8 cellular contexts compared by ENCODE assay signal in the genomic region with DNA sequence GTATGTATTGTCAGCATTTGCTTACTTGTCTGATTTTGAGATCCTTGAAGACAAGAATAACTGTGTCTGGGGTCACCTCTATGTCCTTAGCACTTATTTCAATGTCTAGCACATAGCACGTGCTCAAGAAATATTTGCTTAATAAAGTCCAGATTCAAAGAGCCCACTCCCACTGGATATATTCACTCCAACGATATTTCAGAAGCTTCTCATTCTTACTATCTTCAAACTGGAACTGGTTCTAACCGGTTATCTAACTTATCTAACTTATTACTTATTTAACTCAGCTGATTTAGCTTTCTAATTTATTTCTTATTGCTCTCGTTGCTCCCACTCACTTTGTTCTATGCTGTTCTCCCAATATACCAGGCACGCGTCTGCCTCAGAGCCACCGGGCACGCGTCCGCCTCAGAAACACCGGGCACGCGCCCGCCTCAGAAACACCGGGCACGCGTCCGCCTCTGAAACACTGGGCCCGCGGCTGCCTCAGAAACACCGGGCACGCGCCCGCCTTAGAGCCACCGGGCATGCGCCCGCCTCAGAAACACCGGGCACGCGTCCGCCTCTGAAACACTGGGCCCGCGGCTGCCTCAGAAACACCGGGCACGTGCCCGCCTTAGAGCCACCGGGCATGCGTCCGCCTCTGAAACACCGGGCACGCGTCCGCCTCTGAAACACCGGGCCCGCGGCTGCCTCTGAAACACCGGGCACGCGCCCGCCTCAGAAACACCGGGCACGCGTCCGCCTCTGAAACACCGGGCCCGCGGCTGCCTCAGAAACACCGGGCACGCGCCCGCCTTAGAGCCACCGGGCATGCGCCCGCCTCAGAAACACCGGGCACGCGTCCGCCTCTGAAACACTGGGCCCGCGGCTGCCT. TPM values are rescaled to one million over a fixed set of nuclear protein-coding genes. Genes with fewer than 3 reads are reported as not detected.
DNase-seq lines count a peak whose midpoint lies in the region; ATAC-seq and TF ChIP-seq lines count a peak whose summit lies in the region.
"Not testable (repeated sequence)": the region's sequence is repeated elsewhere in the genome, so short reads cannot be mapped to it uniquely, and the experiment has no call there.

No MANE protein-coding gene starts in this region.

- H3K27ac ChIP-seq in CD8-positive, alpha-beta memory T cell (ENCODE audit: low read depth, low read length); OCI-LY7 (ENCODE audit: low read depth, low read length, poor library complexity, severe bottlenecking); right cardiac atrium (ENCODE audit: low read length); osteoblast (ENCODE audit: low read depth, low read length): not testable (repeated sequence)
- peak overlapping the region; percentile 74 to 90 for H3K27ac ChIP-seq in breast epithelium

- not testable (repeated sequence) for H3K4me1 ChIP-seq in CD8-positive, alpha-beta memory T cell (ENCODE audit: insufficient read depth, low read length); breast epithelium; right cardiac atrium (ENCODE audit: control insufficient read depth, insufficient read depth, low read length); osteoblast (ENCODE audit: insufficient read depth, low read length)
- peaks cover 11% of the 10 kb centered on the region for H3K4me1 ChIP-seq in OCI-LY7 (ENCODE audit: insufficient read depth, low read length, poor library complexity, severe bottlenecking)

- CTCF ChIA-PET in CD8-positive, alpha-beta memory T cell (lab: Charles Lee); OCI-LY7 (lab: Charles Lee; ENCODE audit: unreplicated experiment): not testable (repeated sequence)

- TF ChIP-seq POLR2A in breast epithelium (IDR thresholded peaks at IDR 0.05) = not testable (repeated sequence)

- not testable (repeated sequence) for H3K9me2 ChIP-seq in OCI-LY7 (ENCODE audit: insufficient read depth, low read length)

- peaks cover 13 to 16% (median 15%) of the 10 kb centered on the region in 3 donors for H3K4me1 Mint-ChIP-seq in CD8-positive, alpha-beta memory T cell

- ATAC-seq in right cardiac atrium = peak; percentile 71 to 76

- peaks cover 2 to 10% of the 10 kb centered on the region in 2 donors for H3K27me3 Mint-ChIP-seq in CD8-positive, alpha-beta memory T cell

- H3K4me3 Mint-ChIP-seq in CD8-positive, alpha-beta memory T cell = peak overlapping the region; percentile 80 to 92 (median 86)

- not testable (repeated sequence) for H4K20me1 ChIP-seq in OCI-LY7 (ENCODE audit: insufficient read depth, low read length); osteoblast (ENCODE audit: insufficient read depth, low read length)

- TF ChIP-seq CTCF in OCI-LY7 (conservative IDR thresholded peaks at IDR 0.05; ENCODE audit: low read length); breast epithelium (IDR thresholded peaks at IDR 0.05); osteoblast (IDR thresholded peaks at IDR 0.05; ENCODE audit: extremely low read depth, low read depth, low read length): not testable (repeated sequence)

- WGBS in right cardiac atrium = 2% methylated on average over 62 of the region's 70 CpGs

- H3K9me3 Mint-ChIP-seq in CD8-positive, alpha-beta memory T cell = not testable (repeated sequence)

- peak overlapping the region in 7 of 8 donors; percentile 9 to 97 (median 88) for H3K27ac Mint-ChIP-seq in CD8-positive, alpha-beta memory T cell

- H3K4me2 ChIP-seq in OCI-LY7 (ENCODE audit: low read length) = peak overlapping the region; percentile 75; the same call in 1 of the 2 replicates
- peak overlapping the region; percentile 73 for H3K4me2 ChIP-seq in osteoblast (ENCODE audit: insufficient read depth, low read length)

- POLR2A ChIA-PET in CD8-positive, alpha-beta memory T cell (lab: Charles Lee); OCI-LY7 (lab: Charles Lee): not testable (repeated sequence)

- not testable (repeated sequence) for H3K9me3 ChIP-seq in CD8-positive, alpha-beta memory T cell (ENCODE audit: low read length); OCI-LY7 (ENCODE audit: low read length); breast epithelium; right cardiac atrium (ENCODE audit: control insufficient read depth, low read length); osteoblast (ENCODE audit: low read depth, low read length)

- intact Hi-C loops in OCI-LY7 (cut with micrococcal nuclease; ENCODE audit: unreplicated experiment) (loop anchor here (2.0 to 5.0 kb wide), 2 partner anchors 60 to 184 kb away; a partner anchor contains a TSS), right cardiac atrium (cut with DNase I) (loop anchor here in 1 of 4 donors (10.0 kb wide), 1 partner anchor 636 kb away; no protein-coding TSS in a partner anchor)
- intact Hi-C loops in breast epithelium (cut with DNase I; ENCODE audit: low total_unique reads) = not testable (repeated sequence)

- BruUV-seq in OCI-LY7 (replicated peaks; lab: Mats Ljungman, UMichigan) = not testable (repeated sequence)

- H3K27me3 ChIP-seq in CD8-positive, alpha-beta memory T cell (ENCODE audit: insufficient read depth, low read length, poor library complexity, severe bottlenecking); breast epithelium; right cardiac atrium (ENCODE audit: control insufficient read depth, insufficient read depth): not testable (repeated sequence)
- H3K27me3 ChIP-seq in osteoblast (ENCODE audit: insufficient read depth, low read length) = peaks cover 27% of the 10 kb centered on the region

- peak; percentile 10 to 66 (median 55) for DNase-seq in CD8-positive, alpha-beta memory T cell
- peak; percentile 32 for DNase-seq in Jurkat, Clone E6-1 (ENCODE audit: low read depth, low spot score)
- DNase-seq in OCI-LY7 (ENCODE audit: low spot score) = peak; percentile 45
- DNase-seq in activated CD4-positive, alpha-beta T cell treated with anti-CD3 and anti-CD28 coated beads, Interleukin-2, amount 50 U/mL, for 24 hours (ENCODE audit: low read depth in 1 of 2, low spot score in 1 of 2) = peak; percentile 26 to 40
- peak; percentile 35 to 54 for DNase-seq in breast epithelium (ENCODE audit: low spot score in 2 of 2)
- peak; percentile 73 to 89 (median 86) for DNase-seq in right cardiac atrium
- DNase-seq in osteoblast (ENCODE audit: insufficient read length, low spot score, missing footprints) = peak; percentile 57
- DNase-seq in stimulated activated CD8-positive, alpha-beta memory T cell treated with anti-CD3 and anti-CD28 coated beads, Interleukin-7, amount 100 ng/mL, for 4 hours (ENCODE audit: low read depth in 2 of 2) = peak; percentile 49 to 50

- peak overlapping the region; percentile 13 for H3K4me3 ChIP-seq in CD8-positive, alpha-beta memory T cell (ENCODE audit: low read length)
- peak overlapping the region; percentile 52 for H3K4me3 ChIP-seq in Jurkat, Clone E6-1 (ENCODE audit: low read length)
- H3K4me3 ChIP-seq in OCI-LY7 (ENCODE audit: low read depth, low read length, poor library complexity, severe bottlenecking) (peak overlapping the region; percentile 64), breast epithelium (peak overlapping the region; percentile 45 to 65 (median 57)), right cardiac atrium (ENCODE audit: low read length) (peak overlapping the region; percentile 30), osteoblast (ENCODE audit: insufficient read depth, low read length) (peak overlapping the region; percentile 76)

- H3K36me3 Mint-ChIP-seq in CD8-positive, alpha-beta memory T cell = not testable (repeated sequence)

- H3K36me3 ChIP-seq in CD8-positive, alpha-beta memory T cell (ENCODE audit: insufficient read depth, low read length); OCI-LY7 (ENCODE audit: insufficient read depth, low read length); breast epithelium; osteoblast (ENCODE audit: insufficient read depth, low read length): not testable (repeated sequence)

- H3K79me2 ChIP-seq in OCI-LY7 (ENCODE audit: insufficient read depth, low read depth, low read length); osteoblast (ENCODE audit: insufficient read depth, low read length): not testable (repeated sequence)

- H2AFZ ChIP-seq in OCI-LY7 (ENCODE audit: low read length) = peak overlapping the region; percentile 95; the same call in 1 of the 2 replicates
- H2AFZ ChIP-seq in osteoblast (ENCODE audit: low read length) = peak overlapping the region; percentile 79

RNA-seq across cellular contexts. Expression of a gene that starts 59.1 kb away (rescaled TPM):
- total RNA-seq in CD8-positive, alpha-beta memory T cell = 10 to 100 TPM; 56.6 to 58.8 TPM
- polyA plus RNA-seq in CD8-positive, alpha-beta memory T cell = 37.9 TPM
- polyA plus RNA-seq in Jurkat, Clone E6-1 (2012; ENCODE audit: insufficient read depth, insufficient read length) = 34.7 TPM
- 49.1 and 54.9 TPM in 2 replicates for total RNA-seq in OCI-LY7 (2014; rRNA removed; shearing (Covaris generic))
- total RNA-seq in OCI-LY7 (2022) = 65.6 and 82.2 TPM in 2 replicates
- 100 to 1,000 TPM in 1 of 3 donors, 10 to 100 TPM in 2; 82.7 to 146 (median 91.8) TPM for total RNA-seq in breast epithelium
- total RNA-seq in right cardiac atrium = 10 to 100 TPM; 24.1 to 51.7 (median 26.8) TPM
- 28.6 TPM for polyA plus RNA-seq in right cardiac atrium
- 90.5 and 107 TPM in 2 replicates for total RNA-seq in osteoblast

Comparison
In these comparisons a context has a peak if more than half of its experiments do, and no peak if none do; other contexts are left out.
1. DNase-seq: peak in every context shown above with its lines; median percentile 86 in right cardiac atrium; 57 in osteoblast; 55 in CD8-positive, alpha-beta memory T cell; 50 in stimulated activated CD8-positive, alpha-beta memory T cell treated with anti-CD3 and anti-CD28 coated beads, Interleukin-7, amount 100 ng/mL, for 4 hours; 45 in OCI-LY7; 44 in breast epithelium; 33 in activated CD4-positive, alpha-beta T cell treated with anti-CD3 and anti-CD28 coated beads, Interleukin-2, amount 50 U/mL, for 24 hours; 32 in Jurkat, Clone E6-1.
2. H3K4me3 ChIP-seq: peak in every context shown above with its lines; median percentile 76 in osteoblast; 64 in OCI-LY7; 57 in breast epithelium; 52 in Jurkat, Clone E6-1; 30 in right cardiac atrium; 13 in CD8-positive, alpha-beta memory T cell.